ENCODE assay signal across 1 cellular context in genomic region chr13:92767468-92767867, GRCh38.
TF ChIP-seq lines count a peak whose summit lies in the region.

No MANE protein-coding gene starts in this region.

TF ChIP-seq in IMR-90, 13 proteins besides CTCF, POLR2A, EP300 and RAD21 (continued from another document):
- TF ChIP-seq, protein P1, sequence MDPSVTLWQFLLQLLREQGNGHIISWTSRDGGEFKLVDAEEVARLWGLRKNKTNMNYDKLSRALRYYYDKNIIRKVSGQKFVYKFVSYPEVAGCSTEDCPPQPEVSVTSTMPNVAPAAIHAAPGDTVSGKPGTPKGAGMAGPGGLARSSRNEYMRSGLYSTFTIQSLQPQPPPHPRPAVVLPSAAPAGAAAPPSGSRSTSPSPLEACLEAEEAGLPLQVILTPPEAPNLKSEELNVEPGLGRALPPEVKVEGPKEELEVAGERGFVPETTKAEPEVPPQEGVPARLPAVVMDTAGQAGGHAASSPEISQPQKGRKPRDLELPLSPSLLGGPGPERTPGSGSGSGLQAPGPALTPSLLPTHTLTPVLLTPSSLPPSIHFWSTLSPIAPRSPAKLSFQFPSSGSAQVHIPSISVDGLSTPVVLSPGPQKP (IDR thresholded peaks at IDR 0.05; ENCODE audit: borderline replicate concordance, low read depth, low read length) = no peak
- no peak for TF ChIP-seq USF2 (IDR thresholded peaks at IDR 0.05; ENCODE audit: low read depth, low read length)
- no peak for TF ChIP-seq RCOR1 (IDR thresholded peaks at IDR 0.05; ENCODE audit: insufficient replicate concordance, low read length)
- TF ChIP-seq NFE2L2 (IDR thresholded peaks at IDR 0.05; ENCODE audit: low read depth, low read length) = no peak
- no peak for TF ChIP-seq MAZ (IDR thresholded peaks at IDR 0.05; ENCODE audit: borderline replicate concordance, low read depth, low read length)
- TF ChIP-seq BHLHE40 (IDR thresholded peaks at IDR 0.05; ENCODE audit: low read depth, low read length) = no peak
- no peak for TF ChIP-seq CHD1 (IDR thresholded peaks at IDR 0.05; ENCODE audit: low read depth, low read length)
- TF ChIP-seq SMC3 (IDR thresholded peaks at IDR 0.05; ENCODE audit: low read depth, low read length) = no peak
- TF ChIP-seq MXI1 (IDR thresholded peaks at IDR 0.05; ENCODE audit: borderline replicate concordance, low read depth, low read length) = no peak
